22 cellular contexts compared by ENCODE assay signal in genomic region chr3:124766113-124767095, GRCh38. TPM values are rescaled to one million over a fixed set of nuclear protein-coding genes. Genes with fewer than 3 reads are reported as not detected.
A peak's percentile ranks its signal among the peaks of the same experiment; 100 is the strongest.
DNase-seq lines count a peak whose midpoint lies in the region; TF ChIP-seq lines count a peak whose summit lies in the region.
"Had no signal": no experiment of that assay in that cellular context is flagged by ENCODE, and none has a peak within 500 bp of the region (broad histone marks: within the 10 kb centered on the region; RNA-seq: fewer than 3 reads in every experiment).

No MANE protein-coding gene starts in this region.

- H4K20me1 ChIP-seq in H9 (ENCODE audit: control insufficient read depth, insufficient read depth, insufficient read length), result no peaks in the 10 kb centered on the region
- H4K20me1 ChIP-seq: BLaER1 treated with 17β-estradiol and CSF1 and Interleukin-3, amounts not matched to agents 10 nM and 100 nM had no signal

- H2BK12ac ChIP-seq in H9 (ENCODE audit: insufficient read length, low read depth, low read length), result no peak overlapping the region

- H3K27ac Mint-ChIP-seq in H9 (peak overlapping the region in 2 of 3 experiments; percentile 28 to 61; a peak in 2 of 7 replicates), endodermal cell (peak overlapping the region; percentile 42), neural crest cell (ENCODE audit: unreplicated experiment) (peak overlapping the region; percentile 93)
- H3K27ac Mint-ChIP-seq in activated T-helper 2 cell treated with anti-CD3 and anti-CD28 coated beads, Interferon-gamma antibody, Interleukin-2, Interleukin-4, amounts not matched to agents 10 μg/mL and 5 μg/mL and 100 μg/mL, durations not matched to agents 14 hours and 24 hours and 36 hours, result no peak overlapping the region
- H3K27ac Mint-ChIP-seq: CD4-positive, alpha-beta memory T cell had no signal

- WGBS in H9 (ENCODE audit: extremely low coverage, insufficient read length, low lambda C conversion rate), result 100% methylated on average over 3 of the region's 16 CpGs
- WGBS in endodermal cell (ENCODE audit: insufficient coverage in 1 of 2, insufficient read length in 1 of 2), 2 experiments, result 92 to 93% methylated on average over 14 to 16 of the region's 16 CpGs

- no peak overlapping the region for H2BK120ac ChIP-seq in H9 (ENCODE audit: low read depth, low read length, poor library complexity, severe bottlenecking)

- H3K79me2 ChIP-seq in H9 (ENCODE audit: insufficient read depth, low read length), result no peaks in the 10 kb centered on the region

- no peaks in the 10 kb centered on the region for H3K27me3 ChIP-seq in H9 (ENCODE audit: insufficient read depth, low read length)
- H3K27me3 ChIP-seq in endodermal cell (ENCODE audit: control insufficient read depth, insufficient read depth, low read length, poor library complexity, severe bottlenecking), result no peaks in the 10 kb centered on the region

- H3K27me3 Mint-ChIP-seq in H9 (ENCODE audit: low read depth) (no peaks in the 10 kb centered on the region), endodermal cell (ENCODE audit: insufficient read depth) (no peaks in the 10 kb centered on the region), neural crest cell (ENCODE audit: low read depth) (no peaks in the 10 kb centered on the region)
- H3K27me3 Mint-ChIP-seq in activated T-helper 2 cell treated with anti-CD3 and anti-CD28 coated beads, Interferon-gamma antibody, Interleukin-2, Interleukin-4, amounts not matched to agents 10 μg/mL and 5 μg/mL and 100 μg/mL, durations not matched to agents 14 hours and 24 hours and 36 hours (ENCODE audit: low read depth), result peaks cover 7% of the 10 kb centered on the region

- H2BK5ac ChIP-seq in H9 (ENCODE audit: insufficient read length, low read length), result no peak overlapping the region

- no peak overlapping the region for H3K4ac ChIP-seq in H9 (ENCODE audit: low read depth, low read length)

- no peak overlapping the region for H2AFZ ChIP-seq in H9 (ENCODE audit: low read length)
- H2AFZ ChIP-seq: GM23248, PC-9 had no signal

- no peak overlapping the region for H3T11ph ChIP-seq in H9 (ENCODE audit: low read length)

- no peak overlapping the region for H3K23ac ChIP-seq in H9 (ENCODE audit: insufficient read length, low read depth, low read length)

- H3K4me1 Mint-ChIP-seq in H9, result peaks cover 5 to 11% of the 10 kb centered on the region in 2 experiments
- H3K4me1 Mint-ChIP-seq in endodermal cell, result peaks cover 23% of the 10 kb centered on the region
- peaks cover 19% of the 10 kb centered on the region for H3K4me1 Mint-ChIP-seq in neural crest cell
- peaks cover 1% of the 10 kb centered on the region for H3K4me1 Mint-ChIP-seq in activated T-helper 2 cell treated with anti-CD3 and anti-CD28 coated beads, Interferon-gamma antibody, Interleukin-2, Interleukin-4, amounts not matched to agents 10 μg/mL and 5 μg/mL and 100 μg/mL, durations not matched to agents 14 hours and 24 hours and 36 hours (ENCODE audit: low read depth)

- no peaks in the 10 kb centered on the region for H3K9me3 Mint-ChIP-seq in H9
- no peaks in the 10 kb centered on the region for H3K9me3 Mint-ChIP-seq in endodermal cell
- no peaks in the 10 kb centered on the region for H3K9me3 Mint-ChIP-seq in neural crest cell
- H3K9me3 Mint-ChIP-seq in activated T-helper 2 cell treated with anti-CD3 and anti-CD28 coated beads, Interferon-gamma antibody, Interleukin-2, Interleukin-4, amounts not matched to agents 10 μg/mL and 5 μg/mL and 100 μg/mL, durations not matched to agents 14 hours and 24 hours and 36 hours, result no peaks in the 10 kb centered on the region
- H3K9me3 Mint-ChIP-seq: CD4-positive, alpha-beta memory T cell had no signal

- H2BK20ac ChIP-seq in H9 (ENCODE audit: low read depth, low read length, poor library complexity, severe bottlenecking), result no peak overlapping the region

- H3K18ac ChIP-seq in H9 (ENCODE audit: insufficient read length, low read depth, low read length), result no peak overlapping the region

- H3K23me2 ChIP-seq in H9 (ENCODE audit: insufficient read length, low read depth, low read length, poor library complexity, severe bottlenecking), result no peaks in the 10 kb centered on the region

- DNase-seq in H9 (no peak), endodermal cell (peak; percentile 32), neural crest cell (ENCODE audit: low read depth, low spot score) (no peak), substantia nigra (lab: John Stamatoyannopoulos, UW) (no peak), SKM-1 (lab: John Stamatoyannopoulos, UW; ENCODE audit: unreplicated experiment) (no peak), activated T-cell treated with anti-CD3 and anti-CD28 coated beads for 4 hours (no peak)
- DNase-seq in activated T-helper 2 cell treated with anti-CD3 and anti-CD28 coated beads, Interferon-gamma antibody, Interleukin-2, Interleukin-4, amounts not matched to agents 10 μg/mL and 5 μg/mL and 100 μg/mL, durations not matched to agents 14 hours and 24 hours and 36 hours (ENCODE audit: low spot score), result no peak
- DNase-seq: AML-193; Caco-2; CD4-positive, alpha-beta memory T cell; GM23248; H7; KBM-7; MM.1S; NCI-H2029; NCI-H2227 treated with DMSO at 0.1 percent for 48 hours; NCI-H526 treated with DMSO at 0.1 percent for 48 hours; PC-9; Right ventricle myocardium superior; RPMI8226 had no signal

- H4K5ac ChIP-seq in H9 (ENCODE audit: insufficient read length, low read depth, low read length), result no peak overlapping the region

- no peak overlapping the region for H2AK5ac ChIP-seq in H9 (ENCODE audit: insufficient read length, low read length)

- no peak overlapping the region for H4K91ac ChIP-seq in H9 (ENCODE audit: insufficient read length, low read depth, low read length)

- H3K4me3 ChIP-seq in endodermal cell (ENCODE audit: low read length), result no peak overlapping the region
- H3K4me3 ChIP-seq: BLaER1 treated with 17β-estradiol and CSF1 and Interleukin-3, amounts not matched to agents 10 nM and 100 nM; GM12878; GM23248; PC-9 had no signal

- no peak overlapping the region for H3K56ac ChIP-seq in H9 (ENCODE audit: insufficient read length, low read depth, low read length)

- TF ChIP-seq CTCF in H9 (conservative IDR thresholded peaks at IDR 0.05) (no peak), endodermal cell (conservative IDR thresholded peaks at IDR 0.05) (no peak), neural crest cell (conservative IDR thresholded peaks at IDR 0.05) (no peak)

- no peak overlapping the region for H2BK15ac ChIP-seq in H9 (ENCODE audit: low read depth, low read length)

- H3K36me3 Mint-ChIP-seq in H9 (ENCODE audit: insufficient read depth in 1 of 3, low read depth in 3 of 3) (peaks cover 39 to 88% (median 55%) of the 10 kb centered on the region in 3 experiments), endodermal cell (ENCODE audit: low read depth) (peaks cover 82% of the 10 kb centered on the region), neural crest cell (ENCODE audit: low read depth) (no peaks in the 10 kb centered on the region)
- H3K36me3 Mint-ChIP-seq in activated T-helper 2 cell treated with anti-CD3 and anti-CD28 coated beads, Interferon-gamma antibody, Interleukin-2, Interleukin-4, amounts not matched to agents 10 μg/mL and 5 μg/mL and 100 μg/mL, durations not matched to agents 14 hours and 24 hours and 36 hours (ENCODE audit: low read depth), result no peaks in the 10 kb centered on the region
- H3K36me3 Mint-ChIP-seq: CD4-positive, alpha-beta memory T cell had no signal

- no peaks in the 10 kb centered on the region for H3K79me1 ChIP-seq in H9 (ENCODE audit: insufficient read depth, low read depth, low read length, poor library complexity, severe bottlenecking)

- H3K27ac ChIP-seq in H9 (ENCODE audit: insufficient read length, low read depth, low read length) (no peak overlapping the region), endodermal cell (ENCODE audit: low read depth, low read length) (no peak overlapping the region), substantia nigra (ENCODE audit: low read depth, low read length, poor library complexity, severe bottlenecking) (peak overlapping the region; percentile 89)
- H3K27ac ChIP-seq: BLaER1 treated with 17β-estradiol and CSF1 and Interleukin-3, amounts not matched to agents 10 nM and 100 nM; GM23248; PC-9 had no signal

- H3K4me3 Mint-ChIP-seq in H9, result no peak overlapping the region
- no peak overlapping the region for H3K4me3 Mint-ChIP-seq in endodermal cell
- no peak overlapping the region for H3K4me3 Mint-ChIP-seq in neural crest cell
- no peak overlapping the region for H3K4me3 Mint-ChIP-seq in activated T-helper 2 cell treated with anti-CD3 and anti-CD28 coated beads, Interferon-gamma antibody, Interleukin-2, Interleukin-4, amounts not matched to agents 10 μg/mL and 5 μg/mL and 100 μg/mL, durations not matched to agents 14 hours and 24 hours and 36 hours (ENCODE audit: low read depth)
- H3K4me3 Mint-ChIP-seq: CD4-positive, alpha-beta memory T cell had no signal

- H3K14ac ChIP-seq in H9 (ENCODE audit: insufficient read depth, low read length), result no peak overlapping the region

- H3K4me2 ChIP-seq in H9 (ENCODE audit: insufficient read depth, insufficient read length, low read length), result no peak overlapping the region
- H3K4me2 ChIP-seq: PC-9 had no signal

- H3K36me3 ChIP-seq in endodermal cell (ENCODE audit: control insufficient read depth, insufficient read depth, low read length), result peaks cover 95% of the 10 kb centered on the region

- H3K9me3 ChIP-seq in H9 (ENCODE audit: control insufficient read depth, low read depth, low read length) (no peaks in the 10 kb centered on the region), endodermal cell (ENCODE audit: control insufficient read depth, low read length) (no peaks in the 10 kb centered on the region)
- H3K9me3 ChIP-seq: BLaER1 treated with 17β-estradiol and CSF1 and Interleukin-3, amounts not matched to agents 10 nM and 100 nM; Caco-2 had no signal

- intact Hi-C loops in activated T-helper 2 cell treated with anti-CD3 and anti-CD28 coated beads, Interferon-gamma antibody, Interleukin-2, Interleukin-4, amounts not matched to agents 10 μg/mL and 5 μg/mL and 100 μg/mL, durations not matched to agents 14 hours and 24 hours and 36 hours (cut with micrococcal nuclease), result no loop called here

- H4K8ac ChIP-seq in H9 (replicated peaks; ENCODE audit: insufficient read length, low read depth, low read length), result no peak overlapping the region

- H3K4me1 ChIP-seq in H9 (ENCODE audit: insufficient read depth, low read length) (no peaks in the 10 kb centered on the region), endodermal cell (ENCODE audit: control insufficient read depth, insufficient read depth, low read length) (peaks cover 17% of the 10 kb centered on the region)

- no peak overlapping the region for H3K9ac ChIP-seq in H9 (ENCODE audit: extremely low read depth, insufficient read length, low read length)
- H3K9ac ChIP-seq in endodermal cell (ENCODE audit: extremely low read depth, low read length, poor library complexity, severe bottlenecking), result no peak overlapping the region
- H3K9ac ChIP-seq: BLaER1 treated with 17β-estradiol and CSF1 and Interleukin-3, amounts not matched to agents 10 nM and 100 nM; GM23248 had no signal

RNA-seq across cellular contexts. Expression of gene UMPS, which starts 36.2 kb away (rescaled TPM):
- total RNA-seq in H9 (2021) (56.4 and 65.4 TPM in 2 replicates), endodermal cell (10 to 100 TPM; 53.9 to 60.8 TPM), neural crest cell (55.6 and 70.7 TPM in 2 replicates)
- 30.3 TPM for polyA plus RNA-seq in endodermal cell (2013, experiment 1 of 2)
- polyA plus RNA-seq in endodermal cell (2013, experiment 2 of 2), result 25.0 TPM
- total RNA-seq in activated T-helper 2 cell treated with anti-CD3 and anti-CD28 coated beads, Interferon-gamma antibody, Interleukin-2, Interleukin-4, amounts not matched to agents 10 μg/mL and 5 μg/mL and 100 μg/mL, durations not matched to agents 14 hours and 24 hours and 36 hours, result 49.0 and 52.8 TPM in 2 replicates
